In the genomic region with DNA sequence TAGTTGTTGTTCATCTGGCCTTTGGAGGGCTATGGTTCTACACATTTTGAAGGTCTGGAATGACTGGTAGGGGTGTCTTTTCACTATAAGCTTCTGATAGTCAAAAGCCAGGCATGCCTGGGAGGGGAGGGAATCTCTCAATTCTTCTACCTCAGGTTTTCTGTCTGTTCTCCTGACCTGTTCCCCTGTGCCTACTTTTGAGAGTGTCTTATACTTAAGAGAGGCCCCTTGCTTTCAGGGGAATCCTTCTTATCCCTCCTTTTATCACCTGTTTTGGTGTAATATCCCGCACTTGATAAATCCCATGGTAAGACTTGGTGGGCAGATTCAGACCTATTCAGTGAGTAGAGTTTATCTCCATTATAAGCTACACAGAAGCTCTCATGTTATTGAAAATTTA, we compare ENCODE assay signal across 9 cellular contexts. TPM values are rescaled to one million over a fixed set of nuclear protein-coding genes. Genes with fewer than 3 reads are reported as not detected.
"Had no signal": no experiment of that assay in that cellular context is flagged by ENCODE, and none has a peak within 500 bp of the region (broad histone marks: within the 10 kb centered on the region; RNA-seq: fewer than 3 reads in every experiment).

No MANE protein-coding gene starts in this region.

- DNase-seq: GDM1, GF-D8 had no signal

- H3K4me3 ChIP-seq: GM12878 had no signal

- FAIRE-seq: G401.6, GM12878, GM12891, GM12892, GM18507, GM19239 had no signal

- ATAC-seq: GM12878 had no signal

RNA-seq across cellular contexts. Expression of gene SLC13A3, which starts 10.4 kb away (rescaled TPM):
- total RNA-seq: G401 had no signal

RNA-seq across cellular contexts. Expression of gene SLC2A10, which starts 47.8 kb away (rescaled TPM):
- total RNA-seq: GM12878 had no signal
- polyA plus RNA-seq: GM12878 had no signal
